Comparison of ENCODE assay signal across 23 cellular contexts in genomic region chr17:9977175-9977574, GRCh38.
DNase-seq lines count a peak whose midpoint lies in the region; ATAC-seq and TF ChIP-seq lines count a peak whose summit lies in the region.
"Had no signal": no experiment of that assay in that cellular context is flagged by ENCODE, and none has a peak within 500 bp of the region (broad histone marks: within the 10 kb centered on the region; RNA-seq: fewer than 3 reads in every experiment).

No MANE protein-coding gene starts in this region.

- H3K9me3 Mint-ChIP-seq in natural killer cell = no peaks in the 10 kb centered on the region
- H3K9me3 Mint-ChIP-seq: brain; T-helper 1 cell treated with Interleukin-12 subunit alpha and Interleukin-12 subunit beta and Interleukin-4 antibody, amounts not matched to agents 30 μg/mL and 1 μg/mL, for 36 hours had no signal

- no peak overlapping the region for H3K4me3 ChIP-seq in adipocyte (ENCODE audit: low read length)
- no peak overlapping the region for H3K4me3 ChIP-seq in left ventricle myocardium inferior
- H3K4me3 ChIP-seq: SJSA1, transverse colon had no signal

- H3K27me3 ChIP-seq in adipocyte (replicated peaks; ENCODE audit: control insufficient read depth, insufficient read depth, low read length) (no peaks in the 10 kb centered on the region), left ventricle myocardium inferior (ENCODE audit: low read depth) (no peaks in the 10 kb centered on the region)
- H3K27me3 ChIP-seq: foreskin keratinocyte, SJSA1, transverse colon had no signal

- peak; percentile 63 for ATAC-seq in HG02610 (IDR thresholded peaks at IDR 0.05; ENCODE audit: unreplicated experiment)
- peak in 2 of 3 donors; percentile 43 to 56 for ATAC-seq in natural killer cell
- ATAC-seq in HG02763 (IDR thresholded peaks at IDR 0.05; ENCODE audit: unreplicated experiment) = no peak
- ATAC-seq in HG02852 (IDR thresholded peaks at IDR 0.05; ENCODE audit: unreplicated experiment) = no peak
- ATAC-seq: foreskin keratinocyte had no signal

- TF ChIP-seq CTCF in natural killer cell (IDR thresholded peaks at IDR 0.05) (no peak), left ventricle myocardium inferior (IDR thresholded peaks at IDR 0.05; ENCODE audit: borderline replicate concordance) (no peak)

- peak overlapping the region; percentile 32 to 56 for H3K27ac Mint-ChIP-seq in natural killer cell
- H3K27ac Mint-ChIP-seq: brain; T-helper 1 cell treated with Interleukin-12 subunit alpha and Interleukin-12 subunit beta and Interleukin-4 antibody, amounts not matched to agents 30 μg/mL and 1 μg/mL, for 36 hours had no signal

- peaks cover 5% of the 10 kb centered on the region for H3K36me3 ChIP-seq in adipocyte (ENCODE audit: control insufficient read depth, insufficient read depth, low read length, severe bottlenecking)
- peaks cover 15% of the 10 kb centered on the region for H3K36me3 ChIP-seq in left ventricle myocardium inferior
- H3K36me3 ChIP-seq: SJSA1, transverse colon had no signal

- peak; percentile 37 for DNase-seq in GM03348 (ENCODE audit: low spot score)
- DNase-seq in adipocyte (ENCODE audit: low read depth) = peak; percentile 23
- no peak for DNase-seq in natural killer cell
- no peak for DNase-seq in NCI-H2196 (lab: John Stamatoyannopoulos, UW; ENCODE audit: unreplicated experiment)
- DNase-seq in left ventricle myocardium inferior = no peak
- DNase-seq: activated CD4-positive, alpha-beta T cell treated with anti-CD3 and anti-CD28 coated beads for 48 hours; effector CD8-positive, alpha-beta T cell; foreskin keratinocyte; H7; kidney glomerular epithelial cell; mammary epithelial cell; NCI-H1105; NCI-H2029 treated with DMSO at 0.1 percent for 48 hours; NCI-H82; stimulated activated CD4-positive, alpha-beta T cell treated with anti-CD3 and anti-CD28 coated beads, Interleukin-12 subunit alpha, Interleukin-12 subunit beta, amount 100 ng/mL, for 4 hours; transverse colon had no signal

- H3K4me1 Mint-ChIP-seq in natural killer cell = peaks cover 46 to 54% of the 10 kb centered on the region in 2 donors

- H3K27me3 Mint-ChIP-seq in natural killer cell (ENCODE audit: low read depth in 2 of 2) = no peaks in the 10 kb centered on the region
- H3K27me3 Mint-ChIP-seq: brain had no signal

- H3K9ac ChIP-seq in adipocyte (ENCODE audit: low read length) = no peak overlapping the region
- H3K9ac ChIP-seq: KMS-11 had no signal

- intact Hi-C loops in natural killer cell (cut with micrococcal nuclease) = no loop called here
- intact Hi-C loops in left ventricle myocardium inferior (cut with micrococcal nuclease) = no loop called here

- H3K27ac ChIP-seq in left ventricle myocardium inferior (replicated peaks) = no peak overlapping the region
- H3K27ac ChIP-seq: foreskin keratinocyte, KMS-11, SJSA1, transverse colon had no signal

- no peak overlapping the region for H3K4me3 Mint-ChIP-seq in natural killer cell
- H3K4me3 Mint-ChIP-seq: brain; T-helper 1 cell treated with Interleukin-12 subunit alpha and Interleukin-12 subunit beta and Interleukin-4 antibody, amounts not matched to agents 30 μg/mL and 1 μg/mL, for 36 hours had no signal

- peaks cover 5% of the 10 kb centered on the region for H3K36me3 Mint-ChIP-seq in natural killer cell

- H3K9me3 ChIP-seq in adipocyte (ENCODE audit: control insufficient read depth, low read length) (no peaks in the 10 kb centered on the region), left ventricle myocardium inferior (replicated peaks) (no peaks in the 10 kb centered on the region)
- H3K9me3 ChIP-seq: SJSA1, transverse colon had no signal

- H3K4me1 ChIP-seq in adipocyte (ENCODE audit: control insufficient read depth, insufficient read depth, low read length) (peaks cover 17% of the 10 kb centered on the region), left ventricle myocardium inferior (peaks cover 45% of the 10 kb centered on the region)
- H3K4me1 ChIP-seq: foreskin keratinocyte, SJSA1 had no signal

Comparison
In these comparisons a context has a peak if more than half of its experiments do, and no peak if none do; other contexts are left out.
1. DNase-seq: peak in GM03348 (single experiment) and adipocyte (single experiment); none in natural killer cell (single experiment), NCI-H2196 (single experiment) and left ventricle myocardium inferior (single experiment).
2. ATAC-seq: peak in HG02610 (single experiment) and natural killer cell (2 of 3); none in HG02763 (single experiment) and HG02852 (single experiment).